Comparison of ENCODE assay signal across 24 cellular contexts in the genomic region with DNA sequence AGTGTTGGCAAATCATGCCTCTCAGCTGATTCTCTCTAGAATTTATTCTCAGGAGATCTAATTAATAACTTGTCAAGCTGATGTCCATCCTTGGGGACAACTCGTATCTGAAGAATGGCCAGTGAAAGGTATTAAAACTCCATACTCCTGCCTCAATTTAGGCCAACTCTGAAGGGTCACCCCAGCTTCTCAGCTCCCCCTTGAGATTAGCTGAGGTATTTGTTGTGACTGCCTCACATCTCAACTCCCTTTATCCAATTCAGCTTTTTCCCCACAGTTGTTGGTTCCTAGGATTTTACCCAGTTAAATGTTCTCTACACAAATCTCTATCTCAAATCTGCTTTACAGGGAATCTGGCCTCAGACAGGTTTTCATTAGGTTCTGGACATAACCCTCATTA.
"Had no signal": no experiment of that assay in that cellular context is flagged by ENCODE, and none has a peak within 500 bp of the region (broad histone marks: within the 10 kb centered on the region; RNA-seq: fewer than 3 reads in every experiment).

No MANE protein-coding gene starts in this region.

- DNase-seq: cerebellar nuclear complex; colonic mucosa; effector CD8-positive, alpha-beta T cell; foreskin keratinocyte; heart left ventricle; left ventricle myocardium superior; natural killer cell; pancreas; retina; right lobe of liver; small intestine; stimulated activated CD4-positive, alpha-beta T cell treated with anti-CD3 and anti-CD28 coated beads, Interleukin-15, amount 100 ng/mL, for 24 hours; stimulated activated CD4-positive, alpha-beta T cell treated with anti-CD3 and anti-CD28 coated beads, Interleukin-2, amount 100 ng/mL, for 48 hours; stimulated activated naive CD4-positive, alpha-beta T cell; stimulated activated naive CD8-positive, alpha-beta T cell treated with anti-CD3 and anti-CD28 coated beads, Interleukin-15, amount 100 ng/mL, for 72 hours; transverse colon had no signal

- H3K27me3 Mint-ChIP-seq: dendritic cell treated with granulocyte-macrophage colony-stimulating factor and Interleukin-4, amounts not matched to agents 40 ng/mL and 50 ng/mL, for 4 days; memory B cell; stimulated activated naive CD8-positive, alpha-beta T cell treated with anti-CD3 and anti-CD28 coated beads, Interleukin-15, amount 100 ng/mL, for 72 hours had no signal

- ATAC-seq: foreskin keratinocyte; gastroesophageal sphincter; heart left ventricle; left ventricle myocardium superior; natural killer cell; pancreas; right lobe of liver; stimulated activated naive CD8-positive, alpha-beta T cell treated with anti-CD3 and anti-CD28 coated beads, Interleukin-15, amount 100 ng/mL, for 72 hours had no signal

- H3K4me3 Mint-ChIP-seq: dendritic cell treated with granulocyte-macrophage colony-stimulating factor and Interleukin-4, amounts not matched to agents 40 ng/mL and 50 ng/mL, for 4 days; memory B cell; natural killer cell; stimulated activated naive CD8-positive, alpha-beta T cell treated with anti-CD3 and anti-CD28 coated beads, Interleukin-15, amount 100 ng/mL, for 72 hours had no signal

- H3K36me3 ChIP-seq: colonic mucosa, esophagus muscularis mucosa, gastroesophageal sphincter, heart left ventricle, neutrophil, pancreas, right lobe of liver, suprapubic skin, transverse colon had no signal

- H3K27me3 ChIP-seq: colonic mucosa, esophagus muscularis mucosa, foreskin keratinocyte, gastroesophageal sphincter, heart left ventricle, hepatocyte, neutrophil, pancreas, right lobe of liver, suprapubic skin, transverse colon had no signal

- H3K4me1 Mint-ChIP-seq: memory B cell; natural killer cell; stimulated activated naive CD8-positive, alpha-beta T cell treated with anti-CD3 and anti-CD28 coated beads, Interleukin-15, amount 100 ng/mL, for 72 hours had no signal

- H3K27ac Mint-ChIP-seq: dendritic cell treated with granulocyte-macrophage colony-stimulating factor and Interleukin-4, amounts not matched to agents 40 ng/mL and 50 ng/mL, for 4 days; memory B cell; natural killer cell had no signal

- H3K36me3 Mint-ChIP-seq: memory B cell, natural killer cell had no signal

- H3K4me3 ChIP-seq: colonic mucosa, esophagus muscularis mucosa, gastroesophageal sphincter, heart left ventricle, hepatocyte, lung, pancreas, right lobe of liver, suprapubic skin, transverse colon had no signal
